Comparison of ENCODE assay signal across 18 cellular contexts in the genomic region with DNA sequence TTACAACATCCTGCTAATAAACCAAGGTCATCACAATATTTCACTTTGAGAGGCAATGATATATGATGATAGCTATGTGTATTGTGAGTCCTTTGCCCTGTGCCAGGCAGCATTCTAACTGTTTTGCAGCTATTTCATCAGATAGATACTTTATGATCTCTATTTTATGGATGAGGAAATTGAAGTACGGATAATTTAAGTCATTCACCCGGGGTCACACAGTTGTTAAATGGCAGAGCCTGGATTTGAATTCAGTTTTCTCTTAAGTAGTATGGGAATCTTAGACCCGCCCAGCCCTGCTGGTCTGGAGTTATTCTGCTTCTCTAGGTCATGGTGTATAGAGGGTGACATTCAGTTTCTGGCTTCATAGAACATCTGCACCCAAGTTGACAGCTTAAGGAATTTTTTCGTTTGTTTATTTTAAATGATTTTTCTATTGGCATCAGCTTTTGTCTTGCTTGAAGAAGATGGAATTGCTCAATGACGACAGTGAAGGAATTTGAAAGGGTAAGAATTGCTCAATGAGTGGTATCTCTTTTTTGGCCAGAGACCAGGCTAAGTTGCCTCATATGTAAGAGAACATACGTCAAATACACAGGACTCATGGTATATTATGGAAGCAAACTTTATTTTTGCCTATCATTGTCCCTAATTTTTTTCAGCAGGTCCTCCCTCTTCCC. TPM values are rescaled to one million over a fixed set of nuclear protein-coding genes. Genes with fewer than 3 reads are reported as not detected.
DNase-seq lines count a peak whose midpoint lies in the region; ATAC-seq, FAIRE-seq and TF ChIP-seq lines count a peak whose summit lies in the region.
"Had no signal": no experiment of that assay in that cellular context is flagged by ENCODE, and none has a peak within 500 bp of the region (broad histone marks: within the 10 kb centered on the region; RNA-seq: fewer than 3 reads in every experiment).

No MANE protein-coding gene starts in this region.

- TF ChIP-seq RAD21 in A549 (conservative IDR thresholded peaks at IDR 0.05 in 1 of 2, IDR thresholded peaks at IDR 0.05 in 1 of 2): no peak

- H3K4me2 ChIP-seq in A549: peak overlapping the region; percentile 19; the same call in 2 of the 3 replicates

- POLR2A ChIA-PET in A549 (lab: Yijun Ruan, JAX): no interaction called here

- no peak for FAIRE-seq in A549 (lab: Jason Lieb, UNC)
- FAIRE-seq: A204.1 had no signal

- WGBS in A549 (ENCODE audit: missing lambda C conversion rate): 25% methylated on average over 6 of the region's 6 CpGs

- peak overlapping the region in 1 of 2 experiments; percentile 55; a peak in 2 of 6 replicates for H3K27ac ChIP-seq in A549
- no peak overlapping the region for H3K27ac ChIP-seq in HL-60 (replicated peaks)
- H3K27ac ChIP-seq: heart right ventricle, left ventricle myocardium inferior, skin epidermis, suprapubic skin had no signal

- peak in 1 of 2 experiments; percentile 37; a peak in 2 of 5 replicates for TF ChIP-seq EP300 in A549 (IDR thresholded peaks at IDR 0.05)

- TF ChIP-seq POLR2A in A549 (IDR thresholded peaks at IDR 0.05; ENCODE audit: low read length): no peak

- no peak overlapping the region for H3K4me3 ChIP-seq in A549
- no peak overlapping the region for H3K4me3 ChIP-seq in HL-60 (replicated peaks; ENCODE audit: insufficient read depth, low read length)
- no peak overlapping the region for H3K4me3 ChIP-seq in astrocyte of the spinal cord (ENCODE audit: low read depth, low read length)
- H3K4me3 ChIP-seq: heart right ventricle, left ventricle myocardium inferior, skin epidermis, suprapubic skin had no signal

- ATAC-seq in A549: 0 out of 6 replicates have a peak, but pooled peaks of 1 of the 2 experiments have one; percentile 23
- no peak for ATAC-seq in GM21825 (IDR thresholded peaks at IDR 0.05; ENCODE audit: unreplicated experiment)
- no peak for ATAC-seq in GM21528 (IDR thresholded peaks at IDR 0.05; ENCODE audit: low FRiP score, unreplicated experiment)
- no peak for ATAC-seq in HG02885 (IDR thresholded peaks at IDR 0.05; ENCODE audit: poor library complexity, unreplicated experiment)
- ATAC-seq: heart right ventricle had no signal

- peaks cover 5% of the 10 kb centered on the region; the same call in 1 of the 3 replicates for H3K4me1 ChIP-seq in A549

- TF ChIP-seq CTCF in A549 (IDR thresholded peaks at IDR 0.05): no peak
- TF ChIP-seq CTCF in HL-60 (IDR thresholded peaks at IDR 0.05; ENCODE audit: insufficient read depth, low read length): no peak
- TF ChIP-seq CTCF in astrocyte of the spinal cord (IDR thresholded peaks at IDR 0.05; ENCODE audit: low read depth, low read length): no peak

- in situ Hi-C loops in astrocyte of the spinal cord (cut with HindIII; ENCODE audit: low sequenced_read_pairs): loop anchor here (10.0 kb wide), 1 partner anchor 188 kb away; no protein-coding TSS in a partner anchor

- DNase-seq in A549 (ENCODE audit: low read depth in 1 of 2, low spot score in 1 of 2) (no peak), HL-60 (ENCODE audit: low read depth in 1 of 2, low spot score in 1 of 2) (peak; percentile 47 to 71), astrocyte of the spinal cord (ENCODE audit: low read depth, low spot score) (peak; percentile 42), iris pigment epithelial cell (ENCODE audit: low read depth) (peak; percentile 98), AG08396 (ENCODE audit: low spot score) (no peak)
- DNase-seq: activated CD4-positive, CD25-positive, alpha-beta regulatory T cell treated with anti-CD3 and anti-CD28 coated beads, Interleukin-2, amount 50 U/mL, for 72 hours; activated T-cell treated with anti-CD3 and anti-CD28 coated beads for 4 hours; DMS79; heart right ventricle; left ventricle myocardium inferior; NCI-H2171; T-helper 1 cell had no signal

- no peaks in the 10 kb centered on the region for H3K27me3 ChIP-seq in HL-60 (ENCODE audit: insufficient read depth, poor library complexity, severe bottlenecking)
- H3K27me3 ChIP-seq: heart right ventricle, suprapubic skin had no signal

- H3K9me3 ChIP-seq in A549: no peaks in the 10 kb centered on the region
- H3K9me3 ChIP-seq: heart right ventricle, left ventricle myocardium inferior, suprapubic skin had no signal

- CTCF ChIA-PET in A549 (lab: Yijun Ruan, JAX): interaction anchor here (1.0 to 10.6 kb wide), 5 partner anchors 10 to 196 kb away, joined by 3 to 182 read pairs (median 11); no protein-coding TSS in a partner anchor

TF ChIP-seq in A549, 52 proteins besides CTCF, POLR2A, EP300 and RAD21:
- TF ChIP-seq, protein P1, sequence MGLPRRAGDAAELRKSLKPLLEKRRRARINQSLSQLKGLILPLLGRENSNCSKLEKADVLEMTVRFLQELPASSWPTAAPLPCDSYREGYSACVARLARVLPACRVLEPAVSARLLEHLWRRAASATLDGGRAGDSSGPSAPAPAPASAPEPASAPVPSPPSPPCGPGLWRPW (IDR thresholded peaks at IDR 0.05): peak; percentile 24; the same call in 1 of the 2 replicates
- TF ChIP-seq, protein P2, sequence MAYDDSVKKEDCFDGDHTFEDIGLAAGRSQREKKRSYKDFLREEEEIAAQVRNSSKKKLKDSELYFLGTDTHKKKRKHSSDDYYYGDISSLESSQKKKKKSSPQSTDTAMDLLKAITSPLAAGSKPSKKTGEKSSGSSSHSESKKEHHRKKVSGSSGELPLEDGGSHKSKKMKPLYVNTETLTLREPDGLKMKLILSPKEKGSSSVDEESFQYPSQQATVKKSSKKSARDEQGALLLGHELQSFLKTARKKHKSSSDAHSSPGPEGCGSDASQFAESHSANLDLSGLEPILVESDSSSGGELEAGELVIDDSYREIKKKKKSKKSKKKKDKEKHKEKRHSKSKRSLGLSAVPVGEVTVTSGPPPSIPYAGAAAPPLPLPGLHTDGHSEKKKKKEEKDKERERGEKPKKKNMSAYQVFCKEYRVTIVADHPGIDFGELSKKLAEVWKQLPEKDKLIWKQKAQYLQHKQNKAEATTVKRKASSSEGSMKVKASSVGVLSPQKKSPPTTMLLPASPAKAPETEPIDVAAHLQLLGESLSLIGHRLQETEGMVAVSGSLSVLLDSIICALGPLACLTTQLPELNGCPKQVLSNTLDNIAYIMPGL (CRISPR knock-in tag; IDR thresholded peaks at IDR 0.05; ENCODE audit: borderline replicate concordance): no peak
- TF ChIP-seq CEBPB (IDR thresholded peaks at IDR 0.05): peak; percentile 39 to 81; a peak in 3 of 4 replicates

RNA-seq across cellular contexts. Expression of a gene that starts 1.0 kb away (rescaled TPM):
- 6.9 and 9.3 TPM in 2 replicates for polyA plus RNA-seq in A549 (2011; rRNA removed)
- 5.0 and 5.4 TPM in 2 replicates for polyA plus RNA-seq in A549 (2012; cell fraction: cytosol; rRNA removed)
- polyA plus RNA-seq in A549 (2012; cell fraction: nucleus; rRNA removed): 14.6 and 18.2 TPM in 2 replicates
- 7.8 to 12.1 TPM (median 8.6 TPM) in 3 replicates for polyA plus RNA-seq in A549 (2017; fragmentation: RNase III; extraction: RNeasy Plus Mini Kit Qiagen cat#74134 plus additional on column Dnase treatment)
- 9.9 and 10.5 TPM in 2 replicates for polyA minus RNA-seq in A549 (2011; rRNA and poly(A)+ RNA removed)

RNA-seq across cellular contexts. Expression of a gene that starts 7.8 kb away (rescaled TPM):
- polyA plus RNA-seq in A549 (2011; rRNA removed) (37.3 and 44.3 TPM in 2 replicates), A549 (2017; fragmentation: RNase III; extraction: RNeasy Plus Mini Kit Qiagen cat#74134 plus additional on column Dnase treatment) (33.5 to 36.3 TPM (median 36.0 TPM) in 3 replicates)
- 54.1 and 66.7 TPM in 2 replicates for polyA plus RNA-seq in A549 (2012; cell fraction: cytosol; rRNA removed)
- polyA plus RNA-seq in A549 (2012; cell fraction: nucleus; rRNA removed): 29.8 and 38.9 TPM in 2 replicates
- 35.9 and 52.2 TPM in 2 replicates for polyA minus RNA-seq in A549 (2011; rRNA and poly(A)+ RNA removed)

Comparison
In these comparisons a context has a peak if more than half of its experiments do, and no peak if none do; other contexts are left out.
1. DNase-seq: peak in HL-60 (2 of 2), astrocyte of the spinal cord (single experiment) and iris pigment epithelial cell (single experiment); none in A549 (0 of 2) and AG08396 (single experiment).